8 cellular contexts compared by ENCODE assay signal in genomic region chr1:95084317-95085176, GRCh38. TPM values are rescaled to one million over a fixed set of nuclear protein-coding genes. Genes with fewer than 3 reads are reported as not detected.
DNase-seq lines count a peak whose midpoint lies in the region; ATAC-seq and TF ChIP-seq lines count a peak whose summit lies in the region.

No MANE protein-coding gene starts in this region.

- H3K4me3 ChIP-seq in LNCaP clone FGC (ENCODE audit: low read depth, low read length): no peak overlapping the region
- H3K4me3 ChIP-seq in heart right ventricle: no peak overlapping the region
- no peak overlapping the region for H3K4me3 ChIP-seq in skeletal muscle tissue (ENCODE audit: low read length in 3 of 3)

- H3K4me1 ChIP-seq in heart right ventricle (peaks cover 0 to 30% (median 14%) of the 10 kb centered on the region in 9 donors), skeletal muscle tissue (ENCODE audit: control insufficient read depth in 3 of 3, insufficient read depth in 3 of 3, low read length in 3 of 3) (peaks cover 3 to 5% (median 4%) of the 10 kb centered on the region in 3 donors)

- no peak overlapping the region for H3K27ac Mint-ChIP-seq in activated T-helper 2 cell treated with anti-CD3 and anti-CD28 coated beads, Interferon-gamma antibody, Interleukin-2, Interleukin-4, amounts not matched to agents 10 μg/mL and 5 μg/mL and 100 μg/mL, durations not matched to agents 14 hours and 24 hours and 36 hours

- intact Hi-C loops in Right ventricle myocardium superior (cut with DNase I): no loop called here
- intact Hi-C loops in Right ventricle myocardium inferior (cut with DNase I): loop anchor here (2.0 kb wide), 1 partner anchor 150 kb away; the partner anchor contains the start of gene RWDD3
- intact Hi-C loops in heart right ventricle (cut with DNase I): loop anchor here in 6 of 10 donors (1.0 to 5.0 kb wide), 2 partner anchors 148 to 150 kb away; partner anchors contain the start of gene RWDD3 (in 6 of the 6)
- intact Hi-C loops in activated T-helper 2 cell treated with anti-CD3 and anti-CD28 coated beads, Interferon-gamma antibody, Interleukin-2, Interleukin-4, amounts not matched to agents 10 μg/mL and 5 μg/mL and 100 μg/mL, durations not matched to agents 14 hours and 24 hours and 36 hours (cut with micrococcal nuclease): loop anchor here (1.0 kb wide), 2 partner anchors 11 to 149 kb away; no protein-coding TSS in a partner anchor

- peaks cover 1% of the 10 kb centered on the region for H3K4me1 Mint-ChIP-seq in activated T-helper 2 cell treated with anti-CD3 and anti-CD28 coated beads, Interferon-gamma antibody, Interleukin-2, Interleukin-4, amounts not matched to agents 10 μg/mL and 5 μg/mL and 100 μg/mL, durations not matched to agents 14 hours and 24 hours and 36 hours (ENCODE audit: low read depth)

- no peak overlapping the region for H3K4me3 Mint-ChIP-seq in activated T-helper 2 cell treated with anti-CD3 and anti-CD28 coated beads, Interferon-gamma antibody, Interleukin-2, Interleukin-4, amounts not matched to agents 10 μg/mL and 5 μg/mL and 100 μg/mL, durations not matched to agents 14 hours and 24 hours and 36 hours (ENCODE audit: low read depth)

- TF ChIP-seq CTCF in LNCaP clone FGC (IDR thresholded peaks at IDR 0.05; ENCODE audit: control insufficient read depth, extremely low read depth, insufficient read depth) (peak; percentile 59), heart right ventricle (IDR thresholded peaks at IDR 0.05) (peak; percentile 13 to 66 (median 52))

- DNase-seq in Right ventricle myocardium superior (no peak), Right ventricle myocardium inferior (ENCODE audit: missing footprints) (no peak), LNCaP clone FGC (ENCODE audit: low read depth) (peak; percentile 65), heart right ventricle (no peak)
- peak; percentile 12 for DNase-seq in activated CD4-positive, alpha-beta T cell treated with anti-CD3 and anti-CD28 coated beads for 48 hours
- no peak for DNase-seq in activated T-helper 2 cell treated with anti-CD3 and anti-CD28 coated beads, Interferon-gamma antibody, Interleukin-2, Interleukin-4, amounts not matched to agents 10 μg/mL and 5 μg/mL and 100 μg/mL, durations not matched to agents 14 hours and 24 hours and 36 hours (ENCODE audit: low spot score)

- H3K27ac ChIP-seq in heart right ventricle: peak overlapping the region in 5 of 10 donors; percentile 60 to 89 (median 67)
- peak overlapping the region; percentile 1 for H3K27ac ChIP-seq in skeletal muscle tissue (ENCODE audit: low read depth, low read length)

- H3K9me3 ChIP-seq in heart right ventricle (peaks cover 0 to 2% (median 0%) of the 10 kb centered on the region in 11 donors), skeletal muscle tissue (ENCODE audit: control insufficient read depth in 3 of 3, low read length in 3 of 3) (no peaks in the 10 kb centered on the region)

- H3K27me3 ChIP-seq in heart right ventricle: no peaks in the 10 kb centered on the region
- H3K27me3 ChIP-seq in skeletal muscle tissue (ENCODE audit: control insufficient read depth in 3 of 3, insufficient read depth in 3 of 3, low read length in 3 of 3): no peaks in the 10 kb centered on the region

- H3K9ac ChIP-seq in skeletal muscle tissue (ENCODE audit: low read depth in 1 of 3, low read length in 3 of 3): no peak overlapping the region

- no peaks in the 10 kb centered on the region for H3K36me3 ChIP-seq in heart right ventricle
- no peaks in the 10 kb centered on the region for H3K36me3 ChIP-seq in skeletal muscle tissue (ENCODE audit: control insufficient read depth in 3 of 3, insufficient read depth in 3 of 3, low read length in 3 of 3)

- ATAC-seq in Right ventricle myocardium superior (ENCODE audit: poor library complexity) (peak; percentile 51), Right ventricle myocardium inferior (no peak), GM21619 (IDR thresholded peaks at IDR 0.05; ENCODE audit: unreplicated experiment) (peak; percentile 63), heart right ventricle (peak in 6 of 8 donors; percentile 20 to 59 (median 40))

- WGBS in heart right ventricle, 2 donors: 74 to 79% methylated on average over 8 of the region's 8 CpGs

- H3K9me3 Mint-ChIP-seq in activated T-helper 2 cell treated with anti-CD3 and anti-CD28 coated beads, Interferon-gamma antibody, Interleukin-2, Interleukin-4, amounts not matched to agents 10 μg/mL and 5 μg/mL and 100 μg/mL, durations not matched to agents 14 hours and 24 hours and 36 hours: no peaks in the 10 kb centered on the region

- H3K36me3 Mint-ChIP-seq in activated T-helper 2 cell treated with anti-CD3 and anti-CD28 coated beads, Interferon-gamma antibody, Interleukin-2, Interleukin-4, amounts not matched to agents 10 μg/mL and 5 μg/mL and 100 μg/mL, durations not matched to agents 14 hours and 24 hours and 36 hours (ENCODE audit: low read depth): no peaks in the 10 kb centered on the region

- peaks cover 20% of the 10 kb centered on the region for H3K27me3 Mint-ChIP-seq in activated T-helper 2 cell treated with anti-CD3 and anti-CD28 coated beads, Interferon-gamma antibody, Interleukin-2, Interleukin-4, amounts not matched to agents 10 μg/mL and 5 μg/mL and 100 μg/mL, durations not matched to agents 14 hours and 24 hours and 36 hours (ENCODE audit: low read depth)

RNA-seq across cellular contexts. Expression of gene ALG14, which starts 11.8 kb away (rescaled TPM):
- 2.9 TPM for total RNA-seq in Right ventricle myocardium superior
- total RNA-seq in Right ventricle myocardium inferior: 2.0 TPM
- total RNA-seq in heart right ventricle: 1 to 10 TPM; 1.8 to 4.6 (median 3.5) TPM
- polyA plus RNA-seq in heart right ventricle: 1 to 10 TPM; 1.1 to 2.1 TPM
- total RNA-seq in skeletal muscle tissue: 1.0 TPM
- 2.4 and 3.1 TPM in 2 replicates for total RNA-seq in activated T-helper 2 cell treated with anti-CD3 and anti-CD28 coated beads, Interferon-gamma antibody, Interleukin-2, Interleukin-4, amounts not matched to agents 10 μg/mL and 5 μg/mL and 100 μg/mL, durations not matched to agents 14 hours and 24 hours and 36 hours

RNA-seq across cellular contexts. Expression of gene TLCD4, which starts 32.6 kb away (rescaled TPM):
- total RNA-seq in Right ventricle myocardium superior (47.7 TPM), Right ventricle myocardium inferior (53.6 TPM), heart right ventricle (100 to 1,000 TPM in 1 of 10 donors, 10 to 100 TPM in 9; 42.7 to 100 (median 66.2) TPM), skeletal muscle tissue (17.7 TPM)
- polyA plus RNA-seq in heart right ventricle: 1 to 10 TPM; 8.2 to 8.9 TPM
- total RNA-seq in activated T-helper 2 cell treated with anti-CD3 and anti-CD28 coated beads, Interferon-gamma antibody, Interleukin-2, Interleukin-4, amounts not matched to agents 10 μg/mL and 5 μg/mL and 100 μg/mL, durations not matched to agents 14 hours and 24 hours and 36 hours: not detected in 2 replicates

Comparison
In these comparisons a context has a peak if more than half of its experiments do, and no peak if none do; other contexts are left out.
1. DNase-seq: peak in LNCaP clone FGC (single experiment) and activated CD4-positive, alpha-beta T cell treated with anti-CD3 and anti-CD28 coated beads for 48 hours (single experiment); none in Right ventricle myocardium superior (single experiment), Right ventricle myocardium inferior (single experiment), heart right ventricle (0 of 2) and activated T-helper 2 cell treated with anti-CD3 and anti-CD28 coated beads, Interferon-gamma antibody, Interleukin-2, Interleukin-4, amounts not matched to agents 10 μg/mL and 5 μg/mL and 100 μg/mL, durations not matched to agents 14 hours and 24 hours and 36 hours (single experiment).
2. RNA of gene TLCD4, which starts 32.6 kb away (total RNA-seq): 42.7 to 100 TPM in heart right ventricle, 53.6 TPM in Right ventricle myocardium inferior (single experiment), 47.7 TPM in Right ventricle myocardium superior (single experiment) and 17.7 TPM in skeletal muscle tissue (single experiment); not detected in activated T-helper 2 cell treated with anti-CD3 and anti-CD28 coated beads, Interferon-gamma antibody, Interleukin-2, Interleukin-4, amounts not matched to agents 10 μg/mL and 5 μg/mL and 100 μg/mL, durations not matched to agents 14 hours and 24 hours and 36 hours; every median in the first group is over 10 times any median in the second.